ENCODE assay signal across 28 cellular contexts in genomic region chr15:68735610-68736009, GRCh38.
"Had no signal": no experiment of that assay in that cellular context is flagged by ENCODE, and none has a peak within 500 bp of the region (broad histone marks: within the 10 kb centered on the region; RNA-seq: fewer than 3 reads in every experiment).

No MANE protein-coding gene starts in this region.

- H3K36me3 ChIP-seq: neural progenitor cell, pancreas, right lobe of liver, sigmoid colon, suprapubic skin, tibial artery, transverse colon, upper lobe of right lung, uterus had no signal

- H3K9me3 ChIP-seq: pancreas, psoas muscle, right lobe of liver, sigmoid colon, suprapubic skin, testis, tibial artery, transverse colon, upper lobe of right lung, uterus had no signal

- H3K9me3 Mint-ChIP-seq: naive thymus-derived CD8-positive, alpha-beta T cell; natural killer cell treated with Interleukin-12 subunit alpha and Interleukin-12 subunit beta and Interleukin-15 and Interleukin-18, amount 100 ng/mL, for 72 hours; neural progenitor cell; stimulated activated effector memory CD8-positive, alpha-beta T cell treated with anti-CD3 and anti-CD28 coated beads, Interleukin-12 subunit alpha, Interleukin-12 subunit beta, amount 100 ng/mL, for 72 hours; stimulated activated naive CD8-positive, alpha-beta T cell treated with anti-CD3 and anti-CD28 coated beads, Interleukin-15, amount 100 ng/mL, for 72 hours; type B pancreatic cell had no signal

- H3K27me3 Mint-ChIP-seq: stimulated activated naive CD8-positive, alpha-beta T cell treated with anti-CD3 and anti-CD28 coated beads, Interleukin-15, amount 100 ng/mL, for 72 hours; type B pancreatic cell had no signal

- H3K4me1 ChIP-seq: pancreas, right lobe of liver, suprapubic skin, upper lobe of right lung had no signal

- H3K4me2 ChIP-seq: neural progenitor cell had no signal

- H3K27ac ChIP-seq: neural progenitor cell, pancreas, psoas muscle, right lobe of liver, sigmoid colon, suprapubic skin, testis, tibial artery, transverse colon, upper lobe of right lung, uterus had no signal

- H3K9ac ChIP-seq: neural progenitor cell had no signal

- H3K4me3 ChIP-seq: neural progenitor cell, pancreas, psoas muscle, right lobe of liver, sigmoid colon, suprapubic skin, testis, tibial artery, transverse colon, upper lobe of right lung, uterus had no signal

- H3K27me3 ChIP-seq: neural progenitor cell, pancreas, right lobe of liver, sigmoid colon, suprapubic skin, testis, tibial artery, transverse colon, upper lobe of right lung, uterus had no signal

- H3K27ac Mint-ChIP-seq: naive thymus-derived CD8-positive, alpha-beta T cell; natural killer cell treated with Interleukin-12 subunit alpha and Interleukin-12 subunit beta and Interleukin-15 and Interleukin-18, amount 100 ng/mL, for 72 hours; neural progenitor cell; progenitor cell of endocrine pancreas; stimulated activated effector memory CD8-positive, alpha-beta T cell treated with anti-CD3 and anti-CD28 coated beads, Interleukin-12 subunit alpha, Interleukin-12 subunit beta, amount 100 ng/mL, for 72 hours; stimulated activated naive CD8-positive, alpha-beta T cell treated with anti-CD3 and anti-CD28 coated beads, Interleukin-15, amount 100 ng/mL, for 72 hours; type B pancreatic cell had no signal

- ATAC-seq: naive thymus-derived CD8-positive, alpha-beta T cell; natural killer cell treated with Interleukin-12 subunit alpha and Interleukin-12 subunit beta and Interleukin-15 and Interleukin-18, amount 100 ng/mL, for 72 hours; pancreas; psoas muscle; right cardiac atrium; right lobe of liver; stimulated activated effector memory CD8-positive, alpha-beta T cell treated with anti-CD3 and anti-CD28 coated beads, Interleukin-12 subunit alpha, Interleukin-12 subunit beta, amount 100 ng/mL, for 72 hours; stimulated activated naive CD8-positive, alpha-beta T cell treated with anti-CD3 and anti-CD28 coated beads, Interleukin-15, amount 100 ng/mL, for 72 hours; stimulated activated naive CD8-positive, alpha-beta T cell treated with anti-CD3 and anti-CD28 coated beads, Interleukin-15, Interleukin-2, amounts not matched to agents 100 U/mL and 50 U/mL, for 24 hours; upper lobe of right lung had no signal

- DNase-seq: naive thymus-derived CD8-positive, alpha-beta T cell; nucleus accumbens; pancreas; posterior cingulate gyrus; psoas muscle; right cardiac atrium; right lobe of liver; small intestine; stimulated activated CD4-positive, alpha-beta T cell treated with anti-CD3 and anti-CD28 coated beads, Interleukin-15, amount 100 ng/mL, for 24 hours; stimulated activated CD4-positive, alpha-beta T cell treated with anti-CD3 and anti-CD28 coated beads, Interleukin-2, amount 100 ng/mL, for 24 hours; stimulated activated CD4-positive, alpha-beta T cell treated with anti-CD3 and anti-CD28 coated beads, Interleukin-2, amount 100 ng/mL, for 48 hours; stimulated activated CD4-positive, alpha-beta T cell treated with anti-CD3 and anti-CD28 coated beads, Interleukin-4, amount 100 ng/mL, for 24 hours; stimulated activated naive CD4-positive, alpha-beta T cell; stimulated activated naive CD8-positive, alpha-beta T cell treated with anti-CD3 and anti-CD28 coated beads, Interleukin-15, amount 100 ng/mL, for 72 hours; stimulated activated naive CD8-positive, alpha-beta T cell treated with anti-CD3 and anti-CD28 coated beads, Interleukin-15, Interleukin-2, amounts not matched to agents 100 U/mL and 50 U/mL, for 24 hours; substantia nigra; testis; tibial artery; transverse colon; upper lobe of right lung; uterus had no signal

- H3K4me3 Mint-ChIP-seq: natural killer cell treated with Interleukin-12 subunit alpha and Interleukin-12 subunit beta and Interleukin-15 and Interleukin-18, amount 100 ng/mL, for 72 hours; neural progenitor cell; stimulated activated effector memory CD8-positive, alpha-beta T cell treated with anti-CD3 and anti-CD28 coated beads, Interleukin-12 subunit alpha, Interleukin-12 subunit beta, amount 100 ng/mL, for 72 hours; stimulated activated naive CD8-positive, alpha-beta T cell treated with anti-CD3 and anti-CD28 coated beads, Interleukin-15, amount 100 ng/mL, for 72 hours; type B pancreatic cell had no signal

- H2AFZ ChIP-seq: neural progenitor cell had no signal
